Comparison of ENCODE assay signal across 26 cellular contexts in the genomic region with DNA sequence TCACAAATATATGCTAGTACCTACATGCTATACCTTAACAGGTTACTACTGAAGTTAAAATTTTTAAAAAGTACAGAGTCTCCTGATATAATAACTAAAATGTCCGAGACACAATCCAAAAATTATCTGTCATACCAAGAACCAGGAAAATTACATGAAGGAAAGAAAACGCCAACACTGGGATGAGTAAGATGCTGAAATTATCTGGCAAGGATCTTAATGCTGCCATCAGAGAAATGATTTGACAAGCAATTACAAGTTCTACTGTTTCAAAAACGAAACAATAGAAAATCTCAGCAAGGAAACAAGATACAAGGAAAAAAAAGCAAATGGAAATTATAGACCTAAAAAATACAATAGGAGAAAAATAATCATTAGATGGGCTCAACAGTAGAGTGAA.
A peak's percentile ranks its signal among the peaks of the same experiment; 100 is the strongest.
DNase-seq lines count a peak whose midpoint lies in the region; ATAC-seq and TF ChIP-seq lines count a peak whose summit lies in the region.
"Had no signal": no experiment of that assay in that cellular context is flagged by ENCODE, and none has a peak within 500 bp of the region (broad histone marks: within the 10 kb centered on the region; RNA-seq: fewer than 3 reads in every experiment).

No MANE protein-coding gene starts in this region.

- no peaks in the 10 kb centered on the region for H3K27me3 ChIP-seq in right atrium auricular region
- H3K27me3 ChIP-seq: BLaER1 treated with 17β-estradiol and CSF1 and Interleukin-3, amounts not matched to agents 10 nM and 100 nM; esophagus squamous epithelium; spleen had no signal

- intact Hi-C loops in Right ventricle myocardium inferior (cut with DNase I) = loop anchor here (5.0 kb wide), 1 partner anchor 91 kb away; a partner anchor contains a TSS

- DNase-seq in right atrium auricular region (ENCODE audit: low spot score) = no peak
- DNase-seq in Right ventricle myocardium inferior (ENCODE audit: missing footprints) = no peak
- DNase-seq in epithelial cell of esophagus (ENCODE audit: low read depth) = peak; percentile 52
- DNase-seq in neural crest cell (ENCODE audit: low read depth, low spot score) = no peak
- no peak for DNase-seq in omental fat pad (ENCODE audit: low spot score)
- DNase-seq in SIG-M5 (lab: John Stamatoyannopoulos, UW) = no peak
- DNase-seq in NCI-H526 (lab: John Stamatoyannopoulos, UW) = no peak
- DNase-seq: activated CD4-positive, alpha-beta memory T cell treated with anti-CD3 and anti-CD28 coated beads, Interleukin-2, amount 10 ng/mL, durations not matched to agents 7 days and 5 days; activated CD4-positive, CD25-positive, alpha-beta regulatory T cell; activated gamma-delta T cell treated with Interleukin-2 at 50 U/mL for 16 hours; amniotic stem cell; esophagus squamous epithelium; NCI-H1092; NCI-H187 treated with DMSO at 0.1 percent for 48 hours; NCI-H2227 treated with DMSO at 0.1 percent for 48 hours; NCI-H748 treated with DMSO at 0.1 percent for 48 hours; RPMI8226; spleen; stimulated activated CD4-positive, alpha-beta T cell treated with anti-CD3 and anti-CD28 coated beads, Interleukin-4, amount 100 ng/mL, for 24 hours; T1000 had no signal

- H3K4me3 ChIP-seq in right atrium auricular region (no peak overlapping the region), epithelial cell of esophagus (ENCODE audit: low read length) (no peak overlapping the region)
- H3K4me3 ChIP-seq: BLaER1 treated with 17β-estradiol and CSF1 and Interleukin-3, amounts not matched to agents 10 nM and 100 nM; spleen had no signal

- peak overlapping the region; percentile 63 for H3K27ac Mint-ChIP-seq in neural crest cell (ENCODE audit: unreplicated experiment)
- H3K27ac Mint-ChIP-seq: activated CD4-positive, alpha-beta memory T cell treated with anti-CD3 and anti-CD28 coated beads, Interleukin-2, amount 10 ng/mL, durations not matched to agents 7 days and 5 days; nephron; stimulated activated naive CD8-positive, alpha-beta T cell treated with anti-CD3 and anti-CD28 coated beads, Interleukin-15, Interleukin-2, amounts not matched to agents 100 ng/mL and 50 ng/mL, for 24 hours; type B pancreatic cell had no signal

- H3K27ac ChIP-seq in right atrium auricular region = peak overlapping the region; percentile 38 to 70
- H3K27ac ChIP-seq: BLaER1 treated with 17β-estradiol and CSF1 and Interleukin-3, amounts not matched to agents 10 nM and 100 nM; spleen had no signal

- H3K4me3 Mint-ChIP-seq in neural crest cell = no peak overlapping the region
- H3K4me3 Mint-ChIP-seq: activated CD4-positive, alpha-beta memory T cell treated with anti-CD3 and anti-CD28 coated beads, Interleukin-2, amount 10 ng/mL, durations not matched to agents 7 days and 5 days; nephron; stimulated activated naive CD8-positive, alpha-beta T cell treated with anti-CD3 and anti-CD28 coated beads, Interleukin-15, Interleukin-2, amounts not matched to agents 100 ng/mL and 50 ng/mL, for 24 hours; type B pancreatic cell had no signal

- ATAC-seq in Right ventricle myocardium inferior = no peak
- no peak for ATAC-seq in omental fat pad (ENCODE audit: low FRiP score)
- no peak for ATAC-seq in GM21786 (IDR thresholded peaks at IDR 0.05; ENCODE audit: unreplicated experiment)

- peaks cover 3% of the 10 kb centered on the region for H3K9me3 Mint-ChIP-seq in neural crest cell

- H3K9me3 ChIP-seq in right atrium auricular region = peaks cover 0 to 29% of the 10 kb centered on the region in 2 donors

- no peaks in the 10 kb centered on the region for H3K27me3 Mint-ChIP-seq in neural crest cell (ENCODE audit: low read depth)
- H3K27me3 Mint-ChIP-seq: activated CD4-positive, alpha-beta memory T cell treated with anti-CD3 and anti-CD28 coated beads, Interleukin-2, amount 10 ng/mL, durations not matched to agents 7 days and 5 days; progenitor cell of endocrine pancreas; stimulated activated naive CD8-positive, alpha-beta T cell treated with anti-CD3 and anti-CD28 coated beads, Interleukin-15, Interleukin-2, amounts not matched to agents 100 ng/mL and 50 ng/mL, for 24 hours; type B pancreatic cell had no signal

- H3K36me3 ChIP-seq in right atrium auricular region = peaks cover 25% of the 10 kb centered on the region

- peaks cover 57% of the 10 kb centered on the region for H3K36me3 Mint-ChIP-seq in neural crest cell (ENCODE audit: low read depth)

- H3K4me1 Mint-ChIP-seq in neural crest cell = no peaks in the 10 kb centered on the region
- H3K4me1 Mint-ChIP-seq: activated CD4-positive, alpha-beta memory T cell treated with anti-CD3 and anti-CD28 coated beads, Interleukin-2, amount 10 ng/mL, durations not matched to agents 7 days and 5 days; nephron had no signal

- TF ChIP-seq CTCF in right atrium auricular region (IDR thresholded peaks at IDR 0.05) (no peak), epithelial cell of esophagus (IDR thresholded peaks at IDR 0.05; ENCODE audit: insufficient read depth, low read depth, low read length, missing control alignments) (no peak), neural crest cell (conservative IDR thresholded peaks at IDR 0.05) (no peak), omental fat pad (IDR thresholded peaks at IDR 0.05) (no peak)

- H3K4me1 ChIP-seq in right atrium auricular region = no peaks in the 10 kb centered on the region
- H3K4me1 ChIP-seq: BLaER1 treated with 17β-estradiol and CSF1 and Interleukin-3, amounts not matched to agents 10 nM and 100 nM; spleen had no signal
